In genomic region chr15:68820589-68821189, GRCh38 we compare ENCODE assay signal across 1 cellular context.
TF ChIP-seq lines count a peak whose summit lies in the region.

ANP32A (minus strand) TSS chr15:68820895; CDS start chr15:68820751, 144 bp downstream.

TF ChIP-seq in GM12878, 131 proteins besides CTCF, POLR2A, EP300 and RAD21 (continued from another document and continues in another):
- TF ChIP-seq, protein P1, sequence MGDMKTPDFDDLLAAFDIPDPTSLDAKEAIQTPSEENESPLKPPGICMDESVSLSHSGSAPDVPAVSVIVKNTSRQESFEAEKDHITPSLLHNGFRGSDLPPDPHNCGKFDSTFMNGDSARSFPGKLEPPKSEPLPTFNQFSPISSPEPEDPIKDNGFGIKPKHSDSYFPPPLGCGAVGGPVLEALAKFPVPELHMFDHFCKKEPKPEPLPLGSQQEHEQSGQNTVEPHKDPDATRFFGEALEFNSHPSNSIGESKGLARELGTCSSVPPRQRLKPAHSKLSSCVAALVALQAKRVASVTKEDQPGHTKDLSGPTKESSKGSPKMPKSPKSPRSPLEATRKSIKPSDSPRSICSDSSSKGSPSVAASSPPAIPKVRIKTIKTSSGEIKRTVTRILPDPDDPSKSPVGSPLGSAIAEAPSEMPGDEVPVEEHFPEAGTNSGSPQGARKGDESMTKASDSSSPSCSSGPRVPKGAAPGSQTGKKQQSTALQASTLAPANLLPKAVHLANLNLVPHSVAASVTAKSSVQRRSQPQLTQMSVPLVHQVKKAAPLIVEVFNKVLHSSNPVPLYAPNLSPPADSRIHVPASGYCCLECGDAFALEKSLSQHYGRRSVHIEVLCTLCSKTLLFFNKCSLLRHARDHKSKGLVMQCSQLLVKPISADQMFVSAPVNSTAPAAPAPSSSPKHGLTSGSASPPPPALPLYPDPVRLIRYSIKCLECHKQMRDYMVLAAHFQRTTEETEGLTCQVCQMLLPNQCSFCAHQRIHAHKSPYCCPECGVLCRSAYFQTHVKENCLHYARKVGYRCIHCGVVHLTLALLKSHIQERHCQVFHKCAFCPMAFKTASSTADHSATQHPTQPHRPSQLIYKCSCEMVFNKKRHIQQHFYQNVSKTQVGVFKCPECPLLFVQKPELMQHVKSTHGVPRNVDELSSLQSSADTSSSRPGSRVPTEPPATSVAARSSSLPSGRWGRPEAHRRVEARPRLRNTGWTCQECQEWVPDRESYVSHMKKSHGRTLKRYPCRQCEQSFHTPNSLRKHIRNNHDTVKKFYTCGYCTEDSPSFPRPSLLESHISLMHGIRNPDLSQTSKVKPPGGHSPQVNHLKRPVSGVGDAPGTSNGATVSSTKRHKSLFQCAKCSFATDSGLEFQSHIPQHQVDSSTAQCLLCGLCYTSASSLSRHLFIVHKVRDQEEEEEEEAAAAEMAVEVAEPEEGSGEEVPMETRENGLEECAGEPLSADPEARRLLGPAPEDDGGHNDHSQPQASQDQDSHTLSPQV (IDR thresholded peaks at IDR 0.05) = no peak
- peak; percentile 85 for TF ChIP-seq IRF3 (IDR thresholded peaks at IDR 0.05)
- TF ChIP-seq POLR2AphosphoS5 (IDR thresholded peaks at IDR 0.05; ENCODE audit: low read length) = no peak; the same call in 1 of the 2 replicates
- TF ChIP-seq BCLAF1 (IDR thresholded peaks at IDR 0.05) = no peak
- no peak for TF ChIP-seq HCFC1 (IDR thresholded peaks at IDR 0.05; ENCODE audit: low read length)
- TF ChIP-seq RB1 (IDR thresholded peaks at IDR 0.05; ENCODE audit: borderline replicate concordance) = no peak
- TF ChIP-seq ATF3 (IDR thresholded peaks at IDR 0.05; ENCODE audit: borderline replicate concordance, extremely low read depth, low read depth, low read length) = no peak
- peak; percentile 37; the same call in 1 of the 2 replicates for TF ChIP-seq CHD1 (IDR thresholded peaks at IDR 0.05; ENCODE audit: low read depth, low read length)
- peak; percentile 95 for TF ChIP-seq CHD2 (IDR thresholded peaks at IDR 0.05; ENCODE audit: borderline replicate concordance, low read depth, low read length)
- peak; percentile 96 for TF ChIP-seq PBX3 (IDR thresholded peaks at IDR 0.05; ENCODE audit: insufficient replicate concordance, low read depth, low read length)
- peak; percentile 41; the same call in 1 of the 2 replicates for TF ChIP-seq POLR2AphosphoS2 (IDR thresholded peaks at IDR 0.05; ENCODE audit: low read depth, low read length)
- TF ChIP-seq, protein P2, sequence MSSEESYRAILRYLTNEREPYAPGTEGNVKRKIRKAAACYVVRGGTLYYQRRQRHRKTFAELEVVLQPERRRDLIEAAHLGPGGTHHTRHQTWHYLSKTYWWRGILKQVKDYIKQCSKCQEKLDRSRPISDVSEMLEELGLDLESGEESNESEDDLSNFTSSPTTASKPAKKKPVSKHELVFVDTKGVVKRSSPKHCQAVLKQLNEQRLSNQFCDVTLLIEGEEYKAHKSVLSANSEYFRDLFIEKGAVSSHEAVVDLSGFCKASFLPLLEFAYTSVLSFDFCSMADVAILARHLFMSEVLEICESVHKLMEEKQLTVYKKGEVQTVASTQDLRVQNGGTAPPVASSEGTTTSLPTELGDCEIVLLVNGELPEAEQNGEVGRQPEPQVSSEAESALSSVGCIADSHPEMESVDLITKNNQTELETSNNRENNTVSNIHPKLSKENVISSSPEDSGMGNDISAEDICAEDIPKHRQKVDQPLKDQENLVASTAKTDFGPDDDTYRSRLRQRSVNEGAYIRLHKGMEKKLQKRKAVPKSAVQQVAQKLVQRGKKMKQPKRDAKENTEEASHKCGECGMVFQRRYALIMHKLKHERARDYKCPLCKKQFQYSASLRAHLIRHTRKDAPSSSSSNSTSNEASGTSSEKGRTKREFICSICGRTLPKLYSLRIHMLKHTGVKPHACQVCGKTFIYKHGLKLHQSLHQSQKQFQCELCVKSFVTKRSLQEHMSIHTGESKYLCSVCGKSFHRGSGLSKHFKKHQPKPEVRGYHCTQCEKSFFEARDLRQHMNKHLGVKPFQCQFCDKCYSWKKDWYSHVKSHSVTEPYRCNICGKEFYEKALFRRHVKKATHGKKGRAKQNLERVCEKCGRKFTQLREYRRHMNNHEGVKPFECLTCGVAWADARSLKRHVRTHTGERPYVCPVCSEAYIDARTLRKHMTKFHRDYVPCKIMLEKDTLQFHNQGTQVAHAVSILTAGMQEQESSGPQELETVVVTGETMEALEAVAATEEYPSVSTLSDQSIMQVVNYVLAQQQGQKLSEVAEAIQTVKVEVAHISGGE (CRISPR knock-in tag; IDR thresholded peaks at IDR 0.05) = no peak
- no peak for TF ChIP-seq TCF12 (IDR thresholded peaks at IDR 0.05; ENCODE audit: low read depth, low read length)
- no peak for TF ChIP-seq E2F4 (IDR thresholded peaks at IDR 0.05; ENCODE audit: low read depth, low read length)
- TF ChIP-seq EGR1 (IDR thresholded peaks at IDR 0.05; ENCODE audit: borderline replicate concordance in 1 of 2, low read depth in 2 of 2, low read length in 2 of 2) = no peak
- peak; percentile 22 for TF ChIP-seq MEF2B (IDR thresholded peaks at IDR 0.05; ENCODE audit: partially characterized antibody, poor library complexity, severe bottlenecking)
- TF ChIP-seq, protein P3, sequence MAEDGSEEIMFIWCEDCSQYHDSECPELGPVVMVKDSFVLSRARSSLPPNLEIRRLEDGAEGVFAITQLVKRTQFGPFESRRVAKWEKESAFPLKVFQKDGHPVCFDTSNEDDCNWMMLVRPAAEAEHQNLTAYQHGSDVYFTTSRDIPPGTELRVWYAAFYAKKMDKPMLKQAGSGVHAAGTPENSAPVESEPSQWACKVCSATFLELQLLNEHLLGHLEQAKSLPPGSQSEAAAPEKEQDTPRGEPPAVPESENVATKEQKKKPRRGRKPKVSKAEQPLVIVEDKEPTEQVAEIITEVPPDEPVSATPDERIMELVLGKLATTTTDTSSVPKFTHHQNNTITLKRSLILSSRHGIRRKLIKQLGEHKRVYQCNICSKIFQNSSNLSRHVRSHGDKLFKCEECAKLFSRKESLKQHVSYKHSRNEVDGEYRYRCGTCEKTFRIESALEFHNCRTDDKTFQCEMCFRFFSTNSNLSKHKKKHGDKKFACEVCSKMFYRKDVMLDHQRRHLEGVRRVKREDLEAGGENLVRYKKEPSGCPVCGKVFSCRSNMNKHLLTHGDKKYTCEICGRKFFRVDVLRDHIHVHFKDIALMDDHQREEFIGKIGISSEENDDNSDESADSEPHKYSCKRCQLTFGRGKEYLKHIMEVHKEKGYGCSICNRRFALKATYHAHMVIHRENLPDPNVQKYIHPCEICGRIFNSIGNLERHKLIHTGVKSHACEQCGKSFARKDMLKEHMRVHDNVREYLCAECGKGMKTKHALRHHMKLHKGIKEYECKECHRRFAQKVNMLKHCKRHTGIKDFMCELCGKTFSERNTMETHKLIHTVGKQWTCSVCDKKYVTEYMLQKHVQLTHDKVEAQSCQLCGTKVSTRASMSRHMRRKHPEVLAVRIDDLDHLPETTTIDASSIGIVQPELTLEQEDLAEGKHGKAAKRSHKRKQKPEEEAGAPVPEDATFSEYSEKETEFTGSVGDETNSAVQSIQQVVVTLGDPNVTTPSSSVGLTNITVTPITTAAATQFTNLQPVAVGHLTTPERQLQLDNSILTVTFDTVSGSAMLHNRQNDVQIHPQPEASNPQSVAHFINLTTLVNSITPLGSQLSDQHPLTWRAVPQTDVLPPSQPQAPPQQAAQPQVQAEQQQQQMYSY (CRISPR knock-in tag; IDR thresholded peaks at IDR 0.05) = no peak
- peak; percentile 33; the same call in 1 of the 2 replicates for TF ChIP-seq CREM (IDR thresholded peaks at IDR 0.05; ENCODE audit: low read depth)
- TF ChIP-seq RELA (IDR thresholded peaks at IDR 0.05; ENCODE audit: borderline replicate concordance, partially characterized antibody) = no peak
- no peak for TF ChIP-seq BCL11A (IDR thresholded peaks at IDR 0.05; ENCODE audit: low read depth, low read length)
- no peak for TF ChIP-seq ZNF274 (IDR thresholded peaks at IDR 0.05; ENCODE audit: insufficient read depth, insufficient read length)
- no peak for TF ChIP-seq NR2C1 (IDR thresholded peaks at IDR 0.05)
- TF ChIP-seq MEF2A (IDR thresholded peaks at IDR 0.05; ENCODE audit: insufficient read depth, low read depth, low read length) = 0 out of 2 replicates have a peak, but pooled peaks have one; percentile 28
- no peak for TF ChIP-seq MYB (IDR thresholded peaks at IDR 0.05; ENCODE audit: borderline replicate concordance, low read depth, low read length)
- TF ChIP-seq FOXM1 (IDR thresholded peaks at IDR 0.05; ENCODE audit: low read depth, low read length) = no peak
- TF ChIP-seq ESRRA (IDR thresholded peaks at IDR 0.05; ENCODE audit: low read length) = no peak
- TF ChIP-seq ASH2L (IDR thresholded peaks at IDR 0.05; ENCODE audit: borderline replicate concordance, low read depth) = no peak
- TF ChIP-seq FOS (IDR thresholded peaks at IDR 0.05; ENCODE audit: borderline replicate concordance, extremely low read depth, insufficient read length) = peak; percentile 88
- TF ChIP-seq BACH1 (IDR thresholded peaks at IDR 0.05; ENCODE audit: borderline replicate concordance) = no peak
- TF ChIP-seq SP1 (IDR thresholded peaks at IDR 0.05; ENCODE audit: low read depth, low read length) = peak; percentile 96
- peak; percentile 23 for TF ChIP-seq E2F8 (IDR thresholded peaks at IDR 0.05; ENCODE audit: low read depth, partially characterized antibody)
- no peak for TF ChIP-seq BRCA1 (IDR thresholded peaks at IDR 0.05; ENCODE audit: low read depth, low read length)
- no peak for TF ChIP-seq SMC3 (IDR thresholded peaks at IDR 0.05; ENCODE audit: borderline replicate concordance, low read length)
- no peak for TF ChIP-seq NR2F1 (conservative IDR thresholded peaks at IDR 0.05)
- TF ChIP-seq YY1 (IDR thresholded peaks at IDR 0.05; ENCODE audit: low read depth, low read length) = peak; percentile 84
- no peak for TF ChIP-seq NFXL1 (IDR thresholded peaks at IDR 0.05; ENCODE audit: borderline replicate concordance)
